ENCODE assay signal across 9 cellular contexts in genomic region chr2:199470672-199471442, GRCh38. TPM values are rescaled to one million over a fixed set of nuclear protein-coding genes. Genes with fewer than 3 reads are reported as not detected.
A peak's percentile ranks its signal among the peaks of the same experiment; 100 is the strongest.
DNase-seq lines count a peak whose midpoint lies in the region; ATAC-seq and TF ChIP-seq lines count a peak whose summit lies in the region.
"Had no signal": no experiment of that assay in that cellular context is flagged by ENCODE, and none has a peak within 500 bp of the region (broad histone marks: within the 10 kb centered on the region; RNA-seq: fewer than 3 reads in every experiment).

No MANE protein-coding gene starts in this region.

- H3K4me1 ChIP-seq in gastrocnemius medialis (peaks cover 8 to 9% of the 10 kb centered on the region in 2 donors), body of pancreas (peaks cover 34% of the 10 kb centered on the region)

- in situ Hi-C loops in gastrocnemius medialis (cut with MboI; ENCODE audit: low sequenced_read_pairs in 4 of 4) = no loop called here

- no peak for TF ChIP-seq CTCF in WI38 (IDR thresholded peaks at IDR 0.05; ENCODE audit: low read depth, low read length)
- no peak for TF ChIP-seq CTCF in gastrocnemius medialis (IDR thresholded peaks at IDR 0.05 in 4 of 5, conservative IDR thresholded peaks at IDR 0.05 in 1 of 5)
- TF ChIP-seq CTCF in body of pancreas (IDR thresholded peaks at IDR 0.05) = no peak

- TF ChIP-seq POLR2A in gastrocnemius medialis (IDR thresholded peaks at IDR 0.05) (no peak), body of pancreas (IDR thresholded peaks at IDR 0.05) (no peak)

- H3K9me3 ChIP-seq in gastrocnemius medialis (no peaks in the 10 kb centered on the region), body of pancreas (no peaks in the 10 kb centered on the region)

- ATAC-seq in gastrocnemius medialis = peak in 1 of 2 donors; percentile 32
- ATAC-seq in body of pancreas = no peak
- no peak for ATAC-seq in GM21723 (IDR thresholded peaks at IDR 0.05; ENCODE audit: unreplicated experiment)

- H3K4me3 ChIP-seq in H7 (ENCODE audit: insufficient read depth, low read depth, low read length) = peak overlapping the region; percentile 36
- H3K4me3 ChIP-seq in WI38 (ENCODE audit: low read depth, low read length) = peak overlapping the region; percentile 35
- H3K4me3 ChIP-seq in iPS-11a (ENCODE audit: low read depth, low read length) = peak overlapping the region; percentile 10
- H3K4me3 ChIP-seq in gastrocnemius medialis = peak overlapping the region; percentile 21 to 50 (median 30)
- no peak overlapping the region for H3K4me3 ChIP-seq in body of pancreas

- H3K27ac ChIP-seq in gastrocnemius medialis (no peak overlapping the region), body of pancreas (no peak overlapping the region)

- intact Hi-C loops in gastrocnemius medialis (cut with DNase I; ENCODE audit: low total_unique reads) = no loop called here
- intact Hi-C loops in body of pancreas (cut with DNase I) = no loop called here

- WGBS in body of pancreas, 2 donors = 4 to 10% methylated on average over 27 to 48 of the region's 48 CpGs

- H3K27me3 ChIP-seq in H7 (ENCODE audit: control insufficient read depth, insufficient read depth, low read length) = peaks cover 70% of the 10 kb centered on the region
- H3K27me3 ChIP-seq in gastrocnemius medialis = peaks cover 79 to 92% (median 82%) of the 10 kb centered on the region in 3 donors
- peaks cover 0 to 38% of the 10 kb centered on the region in 2 donors for H3K27me3 ChIP-seq in body of pancreas

- peak; percentile 74 for DNase-seq in H7
- no peak for DNase-seq in gastrocnemius medialis
- DNase-seq in body of pancreas = no peak
- no peak for DNase-seq in effector CD8-positive, alpha-beta T cell (lab: John Stamatoyannopoulos, UW)
- no peak for DNase-seq in HPDE6-E6E7 (ENCODE audit: extremely low spot score)
- DNase-seq: SHP77 treated with DMSO at 0.1 percent for 48 hours had no signal

- H3K36me3 ChIP-seq in H7 (replicated peaks; ENCODE audit: control insufficient read depth, insufficient read depth, low read length) (no peaks in the 10 kb centered on the region), gastrocnemius medialis (no peaks in the 10 kb centered on the region), body of pancreas (replicated peaks in 1 of 2; ENCODE audit: insufficient read depth in 1 of 2, low read depth in 2 of 2) (no peaks in the 10 kb centered on the region)

RNA-seq across cellular contexts. Expression of gene SATB2, which starts 13.1 kb away (rescaled TPM):
- 10.3 and 15.7 TPM in 2 replicates for total RNA-seq in H7 (2014; rRNA removed; shearing (Covaris generic))
- 1 to 10 TPM; 2.0 to 6.4 (median 4.5) TPM for total RNA-seq in gastrocnemius medialis
- 1 to 10 TPM; 2.6 to 4.3 TPM for total RNA-seq in body of pancreas

Comparison
In these comparisons a context has a peak if more than half of its experiments do, and no peak if none do; other contexts are left out.
1. H3K4me3 ChIP-seq: peak in H7 (single experiment), WI38 (single experiment), iPS-11a (single experiment) and gastrocnemius medialis (4 of 4); none in body of pancreas (0 of 2).